In the genomic region with DNA sequence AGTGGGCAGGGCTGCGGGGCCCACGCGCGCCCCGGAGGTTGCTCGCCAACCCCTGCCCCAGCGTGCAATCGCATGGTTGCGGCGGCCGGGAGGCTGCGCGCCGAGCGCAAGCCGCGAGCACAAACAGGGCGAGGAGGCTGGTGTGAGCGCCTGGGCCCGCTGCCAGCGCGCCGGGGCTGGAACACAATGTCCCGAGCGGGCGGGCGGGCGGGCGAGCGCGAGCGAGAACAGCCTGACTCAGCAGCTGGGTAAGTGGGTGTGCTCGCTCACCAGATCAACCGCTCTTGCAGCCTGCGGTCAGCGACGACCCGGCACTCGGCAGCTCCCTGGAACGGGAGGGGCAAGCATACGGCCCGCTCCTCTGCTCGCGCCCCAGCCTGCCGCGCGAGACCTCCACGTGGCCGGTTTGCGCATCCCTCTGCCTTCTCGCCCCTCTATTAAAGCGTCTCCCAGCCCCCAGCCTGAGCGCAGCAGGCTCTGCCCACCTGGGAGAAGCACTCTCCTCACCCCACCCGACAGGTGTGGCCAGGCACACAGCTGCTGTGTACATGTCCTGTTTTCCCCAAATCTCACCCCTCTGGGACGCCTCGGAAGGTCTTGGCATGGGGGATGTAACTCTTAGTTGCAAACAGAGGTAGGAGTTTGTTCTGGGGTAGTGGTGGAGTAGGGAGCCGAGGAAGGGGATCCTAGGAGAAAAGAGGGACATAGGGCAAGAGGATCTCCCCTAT, we compare ENCODE assay signal across 8 cellular contexts. TPM values are rescaled to one million over a fixed set of nuclear protein-coding genes. Genes with fewer than 3 reads are reported as not detected.
DNase-seq lines count a peak whose midpoint lies in the region; ATAC-seq and TF ChIP-seq lines count a peak whose summit lies in the region.

No MANE protein-coding gene starts in this region.

- DNase-seq in CD8-positive, alpha-beta T cell: peak; percentile 71 to 94 (median 85)
- DNase-seq in Panc1 (ENCODE audit: low read depth, low spot score): no peak
- peak; percentile 88 to 93 for DNase-seq in activated T-cell treated with anti-CD3 and anti-CD28 coated beads, Interleukin-2, amount 50 U/mL, for 72 hours
- DNase-seq in esophagus muscularis mucosa (ENCODE audit: extremely low spot score): peak; percentile 98
- peak; percentile 93 for DNase-seq in myocyte (ENCODE audit: low read depth)
- peak; percentile 63 for DNase-seq in stimulated activated CD8-positive, alpha-beta memory T cell treated with anti-CD3 and anti-CD28 coated beads, Interleukin-7, amount 100 ng/mL, for 24 hours (ENCODE audit: low read depth)

- H3K36me3 Mint-ChIP-seq in CD8-positive, alpha-beta T cell: peaks cover 4% of the 10 kb centered on the region
- H3K36me3 Mint-ChIP-seq in IgD-negative memory B cell: no peaks in the 10 kb centered on the region
- no peaks in the 10 kb centered on the region for H3K36me3 Mint-ChIP-seq in activated T-cell treated with anti-CD3 and anti-CD28 coated beads, Interleukin-2, amount 50 U/mL, for 72 hours (ENCODE audit: insufficient read depth in 2 of 2)

- H3K9me3 ChIP-seq in CD8-positive, alpha-beta T cell (ENCODE audit: low read length): no peaks in the 10 kb centered on the region
- H3K9me3 ChIP-seq in Panc1 (ENCODE audit: control insufficient read depth, insufficient read depth, low read depth, low read length): no peaks in the 10 kb centered on the region
- no peaks in the 10 kb centered on the region for H3K9me3 ChIP-seq in esophagus muscularis mucosa

- peak; percentile 46 for ATAC-seq in CD8-positive, alpha-beta T cell
- ATAC-seq in GM21360 (IDR thresholded peaks at IDR 0.05; ENCODE audit: unreplicated experiment) (peak; percentile 39), Panc1 (peak; percentile 36)
- peak; percentile 64 for ATAC-seq in activated T-cell treated with anti-CD3 and anti-CD28 coated beads, Interleukin-2, amount 50 U/mL, for 72 hours (replicated peaks in 1 of 2)

- H3K27me3 Mint-ChIP-seq in CD8-positive, alpha-beta T cell (ENCODE audit: low read depth): no peaks in the 10 kb centered on the region
- peaks cover 3% of the 10 kb centered on the region for H3K27me3 Mint-ChIP-seq in IgD-negative memory B cell
- no peaks in the 10 kb centered on the region for H3K27me3 Mint-ChIP-seq in activated T-cell treated with anti-CD3 and anti-CD28 coated beads, Interleukin-2, amount 50 U/mL, for 72 hours (ENCODE audit: low read depth)

- BruUV-seq in Panc1 (replicated peaks; lab: Mats Ljungman, UMichigan): no TSS peak

- TF ChIP-seq CTCF in CD8-positive, alpha-beta T cell (IDR thresholded peaks at IDR 0.05): no peak
- TF ChIP-seq CTCF in Panc1 (IDR thresholded peaks at IDR 0.05) (no peak), esophagus muscularis mucosa (IDR thresholded peaks at IDR 0.05) (peak in 1 of 3 experiments; percentile 19)

- POLR2A ChIA-PET in CD8-positive, alpha-beta T cell (lab: Charles Lee): interaction anchor here (0.6 to 3.6 kb wide), 18 partner anchors 8 to 1625 kb away, joined by 3 to 34 read pairs (median 4); partner anchors contain the start of genes ARMC12 and FKBP5
- POLR2A ChIA-PET in Panc1 (lab: Charles Lee): no interaction called here

- no peaks in the 10 kb centered on the region for H3K36me3 ChIP-seq in CD8-positive, alpha-beta T cell (ENCODE audit: insufficient read depth, low read length)
- H3K36me3 ChIP-seq in Panc1 (ENCODE audit: control insufficient read depth, insufficient read depth, low read length) (no peaks in the 10 kb centered on the region), esophagus muscularis mucosa (no peaks in the 10 kb centered on the region)

- 3% methylated on average over 25 of the region's 57 CpGs for WGBS in esophagus muscularis mucosa

- H3K27me3 ChIP-seq in CD8-positive, alpha-beta T cell (ENCODE audit: insufficient read depth, low read length): no peaks in the 10 kb centered on the region
- H3K27me3 ChIP-seq in Panc1 (ENCODE audit: control insufficient read depth, insufficient read depth, low read length) (no peaks in the 10 kb centered on the region), esophagus muscularis mucosa (no peaks in the 10 kb centered on the region)

- TF ChIP-seq POLR2A in esophagus muscularis mucosa (IDR thresholded peaks at IDR 0.05; ENCODE audit: low read depth): peak; percentile 83

- peaks cover 88% of the 10 kb centered on the region for H3K4me1 Mint-ChIP-seq in CD8-positive, alpha-beta T cell (ENCODE audit: low read depth)
- peaks cover 31 to 41% (median 36%) of the 10 kb centered on the region in 3 donors for H3K4me1 Mint-ChIP-seq in IgD-negative memory B cell
- H3K4me1 Mint-ChIP-seq in activated T-cell treated with anti-CD3 and anti-CD28 coated beads, Interleukin-2, amount 50 U/mL, for 72 hours (ENCODE audit: low read depth): peaks cover 78% of the 10 kb centered on the region

- TF ChIP-seq EP300 in esophagus muscularis mucosa (IDR thresholded peaks at IDR 0.05): peak; percentile 98

- peak overlapping the region; percentile 94 for H3K27ac Mint-ChIP-seq in CD8-positive, alpha-beta T cell
- peak overlapping the region in 2 of 3 donors; percentile 81 to 95 for H3K27ac Mint-ChIP-seq in IgD-negative memory B cell
- peak overlapping the region; percentile 91 for H3K27ac Mint-ChIP-seq in activated T-cell treated with anti-CD3 and anti-CD28 coated beads, Interleukin-2, amount 50 U/mL, for 72 hours

- H3K4me3 Mint-ChIP-seq in CD8-positive, alpha-beta T cell: peak overlapping the region; percentile 83
- H3K4me3 Mint-ChIP-seq in IgD-negative memory B cell: peak overlapping the region; percentile 57 to 94 (median 87)
- H3K4me3 Mint-ChIP-seq in activated T-cell treated with anti-CD3 and anti-CD28 coated beads, Interleukin-2, amount 50 U/mL, for 72 hours: peak overlapping the region; percentile 71 to 81

- in situ Hi-C loops in Panc1 (cut with HindIII; ENCODE audit: low pct_unique_long_range_greater_than_20kb, low sequenced_read_pairs): no loop called here

- intact Hi-C loops in CD8-positive, alpha-beta T cell (cut with DNase I, micrococcal nuclease): loop anchor here (1.0 to 5.0 kb wide), 5 partner anchors 8 to 469 kb away; partner anchors contain the start of genes FKBP5 (in 1 of the 2) and ZNF76 (in 1 of the 2)
- intact Hi-C loops in Panc1 (cut with micrococcal nuclease; ENCODE audit: unreplicated experiment) (no loop called here), esophagus muscularis mucosa (cut with DNase I) (loop anchor here (1.0 to 5.0 kb wide), 2 partner anchors 40 to 126 kb away; partner anchors contain the start of gene FKBP5)

- no peaks in the 10 kb centered on the region for H3K9me3 Mint-ChIP-seq in CD8-positive, alpha-beta T cell
- H3K9me3 Mint-ChIP-seq in IgD-negative memory B cell: no peaks in the 10 kb centered on the region
- H3K9me3 Mint-ChIP-seq in activated T-cell treated with anti-CD3 and anti-CD28 coated beads, Interleukin-2, amount 50 U/mL, for 72 hours: no peaks in the 10 kb centered on the region

- H3K4me3 ChIP-seq in CD8-positive, alpha-beta T cell (ENCODE audit: low read depth, low read length): peak overlapping the region; percentile 48
- H3K4me3 ChIP-seq in Panc1 (ENCODE audit: low read depth in 2 of 2, low read length in 2 of 2): peak overlapping the region; percentile 60 to 77
- H3K4me3 ChIP-seq in esophagus muscularis mucosa: peak overlapping the region; percentile 57 to 67 (median 60)

- CTCF ChIA-PET in CD8-positive, alpha-beta T cell (lab: Charles Lee): interaction anchor here (0.8 to 17.2 kb wide), 13 partner anchors 9 to 144 kb away, joined by 3 to 341 read pairs (median 4); partner anchors contain the start of gene ARMC12
- CTCF ChIA-PET in Panc1 (lab: Charles Lee): interaction anchor here (0.6 kb wide), 1 partner anchor 15 kb away, joined by 7 read pairs; no protein-coding TSS in a partner anchor

- H3K4me1 ChIP-seq in CD8-positive, alpha-beta T cell (ENCODE audit: insufficient read depth, low read length): peaks cover 81% of the 10 kb centered on the region
- peaks cover 45% of the 10 kb centered on the region for H3K4me1 ChIP-seq in Panc1 (ENCODE audit: control insufficient read depth, insufficient read depth, low read length)
- peaks cover 85 to 98% (median 91%) of the 10 kb centered on the region in 4 donors for H3K4me1 ChIP-seq in esophagus muscularis mucosa

- peak overlapping the region; percentile 77 for H3K27ac ChIP-seq in CD8-positive, alpha-beta T cell (ENCODE audit: low read depth, low read length)
- H3K27ac ChIP-seq in Panc1 (ENCODE audit: low read length): peak overlapping the region; percentile 78
- H3K27ac ChIP-seq in esophagus muscularis mucosa (replicated peaks in 1 of 4): peak overlapping the region; percentile 96 to 100 (median 98)

RNA-seq across cellular contexts. Expression of gene ARMC12, which starts 8.7 kb away (rescaled TPM):
- total RNA-seq in CD8-positive, alpha-beta T cell: 1 to 10 TPM; 1.1 to 1.5 TPM
- 0.39 TPM for polyA plus RNA-seq in IgD-negative memory B cell
- total RNA-seq in Panc1 (2021; ENCODE audit: unreplicated experiment) (1.4 TPM), esophagus muscularis mucosa (1 to 10 TPM in 1 of 4 donors, under 1 TPM in 2, not detected in 1; 0.50 to 1.0 (median 0.83) TPM), myocyte (0.16 and 0.37 TPM in 2 replicates)
- 0.99 TPM for polyA plus RNA-seq in Panc1 (2012; ENCODE audit: insufficient read length)
- 1 to 10 TPM; 4.5 to 5.2 TPM for total RNA-seq in activated T-cell treated with anti-CD3 and anti-CD28 coated beads, Interleukin-2, amount 50 U/mL, for 72 hours
- 0.32 TPM for polyA plus RNA-seq in myocyte (2012)

RNA-seq across cellular contexts. Expression of gene FKBP5, which starts 39.4 kb away (rescaled TPM):
- 10 to 100 TPM; 25.7 to 27.1 TPM for total RNA-seq in CD8-positive, alpha-beta T cell
- polyA plus RNA-seq in IgD-negative memory B cell: 25.1 TPM
- total RNA-seq in Panc1 (2021; ENCODE audit: unreplicated experiment): 25.2 TPM
- 14.9 TPM for polyA plus RNA-seq in Panc1 (2012; ENCODE audit: insufficient read length)
- total RNA-seq in activated T-cell treated with anti-CD3 and anti-CD28 coated beads, Interleukin-2, amount 50 U/mL, for 72 hours: 100 to 1,000 TPM; 106 to 120 TPM
- total RNA-seq in esophagus muscularis mucosa: 100 to 1,000 TPM; 477 to 689 (median 593) TPM
- 10.3 and 13.4 TPM in 2 replicates for total RNA-seq in myocyte
- polyA plus RNA-seq in myocyte (2012): 11.7 TPM

RNA-seq across cellular contexts. Expression of gene CLPSL2, which starts 48.3 kb away (rescaled TPM):
- total RNA-seq in CD8-positive, alpha-beta T cell: not detected
- not detected for polyA plus RNA-seq in IgD-negative memory B cell
- total RNA-seq in Panc1 (2021; ENCODE audit: unreplicated experiment): 0.57 TPM
- not detected for polyA plus RNA-seq in Panc1 (2012; ENCODE audit: insufficient read length)
- not detected for total RNA-seq in activated T-cell treated with anti-CD3 and anti-CD28 coated beads, Interleukin-2, amount 50 U/mL, for 72 hours
- total RNA-seq in esophagus muscularis mucosa: not detected
- not detected in 2 replicates for total RNA-seq in myocyte
- not detected for polyA plus RNA-seq in myocyte (2012)

RNA-seq across cellular contexts. Expression of gene CLPSL1, which starts 52.7 kb away (rescaled TPM):
- total RNA-seq in CD8-positive, alpha-beta T cell: not detected
- not detected for polyA plus RNA-seq in IgD-negative memory B cell
- total RNA-seq in Panc1 (2021; ENCODE audit: unreplicated experiment): not detected
- not detected for polyA plus RNA-seq in Panc1 (2012; ENCODE audit: insufficient read length)
- total RNA-seq in activated T-cell treated with anti-CD3 and anti-CD28 coated beads, Interleukin-2, amount 50 U/mL, for 72 hours: not detected
- not detected for total RNA-seq in esophagus muscularis mucosa
- total RNA-seq in myocyte: not detected in 2 replicates
- not detected for polyA plus RNA-seq in myocyte (2012)
